In the genomic region with DNA sequence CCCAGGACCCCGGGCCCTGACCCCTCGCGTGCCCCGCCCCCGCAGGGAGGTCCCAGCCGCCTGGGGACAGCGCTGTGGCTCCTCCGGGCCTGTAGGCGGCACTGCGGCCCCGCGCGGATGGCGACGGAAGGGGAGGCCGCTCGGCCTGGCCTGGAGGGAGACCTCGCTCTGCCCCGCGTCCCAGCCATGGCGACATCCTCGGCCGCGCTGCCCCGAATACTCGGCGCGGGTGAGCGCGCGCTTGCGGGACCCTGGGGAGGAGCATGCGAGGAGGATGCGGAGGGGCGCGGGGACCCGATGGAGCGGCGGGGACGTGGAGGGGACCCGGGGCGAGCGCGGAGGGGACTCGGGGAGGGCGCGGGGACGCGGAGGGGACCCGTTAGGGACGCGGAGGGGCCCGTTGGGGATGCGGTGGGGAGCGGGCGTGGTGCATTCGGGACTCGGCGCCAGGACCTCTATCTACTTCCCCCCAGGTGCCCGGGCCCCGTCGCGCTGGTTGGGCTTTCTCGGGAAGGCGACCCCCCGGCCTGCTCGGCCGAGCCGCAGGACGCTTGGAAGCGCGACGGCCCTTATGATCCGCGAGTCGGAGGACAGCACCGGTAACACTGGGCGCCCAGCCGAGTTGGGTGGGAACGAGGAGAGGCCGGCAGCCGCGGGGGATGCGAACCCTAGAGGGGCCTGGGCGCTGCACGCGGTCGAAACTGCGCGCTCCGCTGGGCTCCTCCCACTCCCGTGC, we compare ENCODE assay signal across 8 cellular contexts. TPM values are rescaled to one million over a fixed set of nuclear protein-coding genes. Genes with fewer than 3 reads are reported as not detected.
A peak's percentile ranks its signal among the peaks of the same experiment; 100 is the strongest.
DNase-seq lines count a peak whose midpoint lies in the region; ATAC-seq and TF ChIP-seq lines count a peak whose summit lies in the region.

Gene MRPS2 (plus strand): TSS at position 158 of the 736 bp plus-strand sequence. CDS start 29 bp downstream, at position 187.

- H3T11ph ChIP-seq in H9 (ENCODE audit: low read length), result no peak within 1 kb of the TSS

- H4K5ac ChIP-seq in H9 (ENCODE audit: insufficient read length, low read depth, low read length), result no peak within 1 kb of the TSS

- H3K4me2 ChIP-seq in H9 (ENCODE audit: insufficient read depth, insufficient read length, low read length) (peak within 1 kb of the TSS; percentile 72), MM.1S (ENCODE audit: low read depth, low read length) (peak within 1 kb of the TSS; percentile 97)

- H3K27me3 Mint-ChIP-seq in H9 (ENCODE audit: low read depth) (peaks cover 12% of the 10 kb centered on the region), T-cell (no peaks in the 10 kb centered on the region), progenitor cell of endocrine pancreas (no peaks in the 10 kb centered on the region)

- no peak within 1 kb of the TSS for H2BK20ac ChIP-seq in H9 (ENCODE audit: low read depth, low read length, poor library complexity, severe bottlenecking)

- no peak within 1 kb of the TSS for H2BK15ac ChIP-seq in H9 (ENCODE audit: low read depth, low read length)

- intact Hi-C loops in heart right ventricle (cut with DNase I) (no loop called here), upper lobe of right lung (cut with DNase I) (no loop called here)

- H2BK120ac ChIP-seq in H9 (ENCODE audit: low read depth, low read length, poor library complexity, severe bottlenecking), result no peak within 1 kb of the TSS

- H3K79me2 ChIP-seq in H9 (ENCODE audit: insufficient read depth, low read length), result no peaks in the 10 kb centered on the region
- H3K79me2 ChIP-seq in MM.1S (ENCODE audit: low read length), result peaks cover 33% of the 10 kb centered on the region

- WGBS in H9 (ENCODE audit: extremely low coverage, insufficient read length, low lambda C conversion rate), result no CpG with 5 or more reads among the region's 92 CpGs
- WGBS in adipose tissue, 3 donors, result 0 to 1% (median 0%) methylated on average over 61 to 91 of the region's 92 CpGs
- WGBS in heart right ventricle, 2 donors, result 1% methylated on average over 76 to 92 of the region's 92 CpGs

- no peaks in the 10 kb centered on the region for H3K9me3 ChIP-seq in H9 (ENCODE audit: control insufficient read depth, low read depth, low read length)
- H3K9me3 ChIP-seq in MM.1S (replicated peaks; ENCODE audit: insufficient read depth, low read length), result no peaks in the 10 kb centered on the region
- H3K9me3 ChIP-seq in heart right ventricle, result no peaks in the 10 kb centered on the region
- no peaks in the 10 kb centered on the region for H3K9me3 ChIP-seq in upper lobe of right lung

- peaks cover 18 to 39% (median 38%) of the 10 kb centered on the region in 3 experiments; a peak in 6 of 7 replicates for H3K36me3 Mint-ChIP-seq in H9 (ENCODE audit: insufficient read depth in 1 of 3, low read depth in 3 of 3)
- H3K36me3 Mint-ChIP-seq in T-cell, result peaks cover 22% of the 10 kb centered on the region
- H3K36me3 Mint-ChIP-seq in progenitor cell of endocrine pancreas (ENCODE audit: insufficient read depth), result peaks cover 2% of the 10 kb centered on the region

- peaks cover 3% of the 10 kb centered on the region; the same call in 1 of the 2 replicates for H3K36me3 ChIP-seq in MM.1S (replicated peaks; ENCODE audit: insufficient read depth, low read length)
- peaks cover 0 to 36% (median 10%) of the 10 kb centered on the region in 9 donors for H3K36me3 ChIP-seq in heart right ventricle
- H3K36me3 ChIP-seq in upper lobe of right lung, result peaks cover 24% of the 10 kb centered on the region

- TF ChIP-seq CTCF in H9 (conservative IDR thresholded peaks at IDR 0.05) (peak; percentile 89), MM.1S (IDR thresholded peaks at IDR 0.05; ENCODE audit: low read length) (peak; percentile 78), heart right ventricle (IDR thresholded peaks at IDR 0.05) (peak; percentile 79 to 98 (median 94)), progenitor cell of endocrine pancreas (IDR thresholded peaks at IDR 0.05; ENCODE audit: unreplicated experiment) (peak; percentile 86), upper lobe of right lung (IDR thresholded peaks at IDR 0.05) (peak; percentile 88)

- H3K9ac ChIP-seq in H9 (ENCODE audit: extremely low read depth, insufficient read length, low read length), result peak within 1 kb of the TSS; percentile 71
- peak within 1 kb of the TSS; percentile 89 for H3K9ac ChIP-seq in MM.1S (ENCODE audit: low read length)

- H4K20me1 ChIP-seq in H9 (ENCODE audit: control insufficient read depth, insufficient read depth, insufficient read length) (no peaks in the 10 kb centered on the region), MM.1S (ENCODE audit: insufficient read depth, low read length) (no peaks in the 10 kb centered on the region; the same call in 1 of the 2 replicates)

- no peak within 1 kb of the TSS for H3K56ac ChIP-seq in H9 (ENCODE audit: insufficient read length, low read depth, low read length)

- H3K4me3 ChIP-seq in MM.1S (ENCODE audit: low read length), result peak within 1 kb of the TSS; percentile 90
- peak within 1 kb of the TSS; percentile 83 to 99 (median 94) for H3K4me3 ChIP-seq in heart right ventricle
- H3K4me3 ChIP-seq in upper lobe of right lung, result peak within 1 kb of the TSS; percentile 91

- CTCF ChIA-PET in T-cell (lab: Charles Lee), result no interaction called here

- no peak within 1 kb of the TSS for H2BK5ac ChIP-seq in H9 (ENCODE audit: insufficient read length, low read length)

- DNase-seq in GDM1 (lab: John Stamatoyannopoulos, UW), result peak; percentile 82
- DNase-seq in H9, result peak; percentile 93
- peak; percentile 90 for DNase-seq in MM.1S
- peak; percentile 59 to 87 (median 72) for DNase-seq in T-cell
- peak; percentile 87 to 89 for DNase-seq in heart right ventricle
- peak; percentile 93 for DNase-seq in progenitor cell of endocrine pancreas (ENCODE audit: low spot score, unreplicated experiment)
- DNase-seq in upper lobe of right lung, result peak; percentile 95

- no peaks in the 10 kb centered on the region for H3K79me1 ChIP-seq in H9 (ENCODE audit: insufficient read depth, low read depth, low read length, poor library complexity, severe bottlenecking)

- H3K27ac Mint-ChIP-seq in H9 (peak within 1 kb of the TSS in 2 of 3 experiments; percentile 95; a peak in 4 of 7 replicates), T-cell (peak within 1 kb of the TSS; percentile 74 to 88), progenitor cell of endocrine pancreas (peak within 1 kb of the TSS; percentile 95)

- ATAC-seq in T-cell (replicated peaks in 1 of 4), result peak; percentile 92 to 96 (median 94)
- peak; percentile 93 to 98 (median 96) for ATAC-seq in heart right ventricle
- ATAC-seq in upper lobe of right lung, result peak; percentile 96

- H3K4me1 ChIP-seq in H9 (ENCODE audit: insufficient read depth, low read length), result no peaks in the 10 kb centered on the region; the same call in 1 of the 2 replicates
- peaks cover 10% of the 10 kb centered on the region for H3K4me1 ChIP-seq in MM.1S (ENCODE audit: low read length)
- peaks cover 11 to 36% (median 24%) of the 10 kb centered on the region in 9 donors for H3K4me1 ChIP-seq in heart right ventricle
- peaks cover 21% of the 10 kb centered on the region for H3K4me1 ChIP-seq in upper lobe of right lung

- H3K9me2 ChIP-seq in MM.1S (replicated peaks; ENCODE audit: insufficient read depth, low read length), result no peaks in the 10 kb centered on the region

- no peak within 1 kb of the TSS for H2AFZ ChIP-seq in H9 (ENCODE audit: low read length)
- H2AFZ ChIP-seq in MM.1S (ENCODE audit: low read length), result peak within 1 kb of the TSS; percentile 90

- H3K23me2 ChIP-seq in H9 (ENCODE audit: insufficient read length, low read depth, low read length, poor library complexity, severe bottlenecking), result peaks cover 16% of the 10 kb centered on the region

- H3K4me1 Mint-ChIP-seq in H9 (peaks cover 7 to 12% of the 10 kb centered on the region in 2 experiments), T-cell (peaks cover 26 to 34% (median 30%) of the 10 kb centered on the region in 3 donors), progenitor cell of endocrine pancreas (ENCODE audit: low read depth) (peaks cover 12% of the 10 kb centered on the region)

- H4K91ac ChIP-seq in H9 (ENCODE audit: insufficient read length, low read depth, low read length), result no peak within 1 kb of the TSS

- no peak within 1 kb of the TSS for H3K23ac ChIP-seq in H9 (ENCODE audit: insufficient read length, low read depth, low read length)

- H3K4ac ChIP-seq in H9 (ENCODE audit: low read depth, low read length), result 0 out of 2 replicates have a peak within 1 kb of the TSS, but pooled peaks have one; percentile 5

- H3K27me3 ChIP-seq in H9 (ENCODE audit: insufficient read depth, low read length), result no peaks in the 10 kb centered on the region
- peaks cover 38% of the 10 kb centered on the region for H3K27me3 ChIP-seq in MM.1S (replicated peaks; ENCODE audit: insufficient read depth, low read length)
- H3K27me3 ChIP-seq in heart right ventricle, result no peaks in the 10 kb centered on the region
- no peaks in the 10 kb centered on the region for H3K27me3 ChIP-seq in upper lobe of right lung

- H3K18ac ChIP-seq in H9 (ENCODE audit: insufficient read length, low read depth, low read length), result peak within 1 kb of the TSS; percentile 86

- H3F3A ChIP-seq in MM.1S (ENCODE audit: insufficient read depth, low read length), result no peaks in the 10 kb centered on the region

- POLR2A ChIA-PET in T-cell (lab: Charles Lee), result no interaction called here

- H3K27ac ChIP-seq in H9 (ENCODE audit: insufficient read length, low read depth, low read length) (no peak within 1 kb of the TSS), MM.1S (ENCODE audit: low read length) (peak within 1 kb of the TSS; percentile 57; the same call in 1 of the 2 replicates), adipose tissue (ENCODE audit: low read depth, low read length) (no peak within 1 kb of the TSS), heart right ventricle (peak within 1 kb of the TSS; percentile 57 to 92 (median 82)), upper lobe of right lung (peak within 1 kb of the TSS; percentile 85)

- H3K9me3 Mint-ChIP-seq in H9 (no peaks in the 10 kb centered on the region; a peak in 1 of 5 replicates), T-cell (no peaks in the 10 kb centered on the region), progenitor cell of endocrine pancreas (ENCODE audit: low read depth) (no peaks in the 10 kb centered on the region)

- H2BK12ac ChIP-seq in H9 (ENCODE audit: insufficient read length, low read depth, low read length), result no peak within 1 kb of the TSS

- H3K14ac ChIP-seq in H9 (ENCODE audit: insufficient read depth, low read length), result peak within 1 kb of the TSS; percentile 92

- H2AK5ac ChIP-seq in H9 (ENCODE audit: insufficient read length, low read length), result no peak within 1 kb of the TSS

- H4K8ac ChIP-seq in H9 (replicated peaks; ENCODE audit: insufficient read length, low read depth, low read length), result no peak within 1 kb of the TSS

- H3K4me3 Mint-ChIP-seq in H9, result peak within 1 kb of the TSS; percentile 91 to 92
- peak within 1 kb of the TSS; percentile 86 to 92 (median 89) for H3K4me3 Mint-ChIP-seq in T-cell
- peak within 1 kb of the TSS; percentile 91 for H3K4me3 Mint-ChIP-seq in progenitor cell of endocrine pancreas (ENCODE audit: low read depth)

RNA-seq across cellular contexts. Expression of gene MRPS2, which starts in this region (rescaled TPM):
- total RNA-seq in H9 (2021), result 81.0 and 84.2 TPM in 2 replicates
- 10 to 100 TPM; 17.7 to 36.6 (median 32.8) TPM for total RNA-seq in T-cell
- 10 to 100 TPM; 29.2 to 62.3 (median 48.9) TPM for polyA plus RNA-seq in adipose tissue
- 10 to 100 TPM; 37.5 to 52.0 (median 47.8) TPM for total RNA-seq in heart right ventricle
- polyA plus RNA-seq in heart right ventricle, result 10 to 100 TPM; 28.6 to 82.9 TPM
- total RNA-seq in progenitor cell of endocrine pancreas, result 36.5 and 40.0 TPM in 2 replicates
- total RNA-seq in upper lobe of right lung, result 23.0 TPM

Comparison
In these comparisons a context has a peak if more than half of its experiments do, and no peak if none do; other contexts are left out.
1. H3K27ac ChIP-seq: peak in MM.1S (single experiment), heart right ventricle (10 of 10) and upper lobe of right lung (single experiment); none in H9 (single experiment) and adipose tissue (single experiment).
2. Peak in every context shown above with its lines, with median percentiles within 50 percentile points of each other: DNase-seq, H3K27ac Mint-ChIP-seq, H3K4me3 Mint-ChIP-seq, CTCF ChIP-seq, H3K4me3 ChIP-seq and ATAC-seq.